ENCODE assay signal across 8 cellular contexts in genomic region chr11:13343931-13344717, GRCh38.
DNase-seq lines count a peak whose midpoint lies in the region; ATAC-seq lines count a peak whose summit lies in the region.

No MANE protein-coding gene starts in this region.

- ATAC-seq in HG03342 (IDR thresholded peaks at IDR 0.05; ENCODE audit: unreplicated experiment) (peak; percentile 56), memory B cell (ENCODE audit: low read depth) (peak; percentile 63)

- peaks cover 51% of the 10 kb centered on the region for H3K4me1 Mint-ChIP-seq in memory B cell

- no peak overlapping the region for H3K4me3 Mint-ChIP-seq in memory B cell

- no peak overlapping the region for H3K27ac Mint-ChIP-seq in memory B cell

- no peaks in the 10 kb centered on the region for H3K27me3 Mint-ChIP-seq in memory B cell

- DNase-seq in SIG-M5 treated with dmso at 0.1 percent for 504 hours (lab: John Stamatoyannopoulos, UW; ENCODE audit: unreplicated experiment) (peak; percentile 56), SIG-M5 (lab: John Stamatoyannopoulos, UW) (no peak), NCI-H526 (lab: John Stamatoyannopoulos, UW) (peak; percentile 72 to 90), ecto neural progenitor cell (ENCODE audit: low spot score) (peak; percentile 71), memory B cell (ENCODE audit: low spot score in 2 of 2) (peak; percentile 60 to 62)
- peak; percentile 67 to 70 for DNase-seq in activated CD4-positive, alpha-beta T cell treated with anti-CD3 and anti-CD28 coated beads, Interleukin-2, amount 50 U/mL, for 4 hours
- peak; percentile 30 to 32 for DNase-seq in stimulated activated CD8-positive, alpha-beta memory T cell treated with anti-CD3 and anti-CD28 coated beads, Interleukin-4, amount 100 ng/mL, for 1 hour (ENCODE audit: low read depth in 2 of 2, low spot score in 1 of 2)

- H3K36me3 Mint-ChIP-seq in memory B cell = peaks cover 3% of the 10 kb centered on the region

- H3K9me3 Mint-ChIP-seq in memory B cell = no peaks in the 10 kb centered on the region
